Comparison of ENCODE assay signal across 8 cellular contexts in the genomic region with DNA sequence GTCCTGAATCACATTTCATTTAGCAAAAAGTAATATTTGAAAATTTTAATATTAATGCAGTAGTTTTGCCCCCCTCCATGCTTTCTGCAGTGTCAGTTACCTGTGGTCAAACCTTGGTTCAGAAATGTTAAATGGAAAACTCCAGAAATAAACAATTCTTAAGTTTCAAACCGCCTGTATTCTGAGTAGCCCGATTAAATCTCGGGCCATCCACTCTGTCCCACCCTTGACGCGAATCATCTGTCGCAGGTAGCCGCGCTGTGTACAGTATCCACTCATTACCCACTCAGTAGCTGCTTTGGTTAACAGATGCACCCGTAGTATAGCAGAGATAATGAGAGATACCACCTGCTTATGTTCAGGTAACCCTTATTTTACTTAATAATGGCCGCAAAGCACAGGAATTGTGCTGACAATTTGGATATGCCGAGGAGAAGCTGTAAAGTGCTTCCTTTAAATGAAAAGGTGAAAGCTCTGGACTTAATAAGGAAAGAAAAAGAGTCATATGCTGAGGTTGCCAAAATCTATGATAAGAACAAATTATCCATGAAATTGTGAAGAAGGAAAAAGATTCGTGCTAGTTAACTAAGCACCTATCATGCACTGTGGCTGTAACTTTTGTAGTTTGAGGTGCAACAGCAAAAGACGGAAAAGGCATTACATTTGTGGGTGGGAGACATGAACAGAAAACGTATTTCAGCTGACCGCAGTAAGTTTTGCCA. TPM values are rescaled to one million over a fixed set of nuclear protein-coding genes. Genes with fewer than 3 reads are reported as not detected.
DNase-seq lines count a peak whose midpoint lies in the region; ATAC-seq and TF ChIP-seq lines count a peak whose summit lies in the region.

No MANE protein-coding gene starts in this region.

- H3K36me3 ChIP-seq in left ventricle myocardium inferior (no peaks in the 10 kb centered on the region), adipocyte (ENCODE audit: control insufficient read depth, insufficient read depth, low read length, severe bottlenecking) (no peaks in the 10 kb centered on the region), lung (ENCODE audit: control insufficient read depth in 2 of 2, insufficient read depth in 2 of 2, low read length in 2 of 2) (peaks cover 0 to 2% of the 10 kb centered on the region in 2 donors), aorta (ENCODE audit: control insufficient read depth in 1 of 2, insufficient read depth in 2 of 2, low read length in 1 of 2) (no peaks in the 10 kb centered on the region)

- TF ChIP-seq CTCF in left ventricle myocardium inferior (IDR thresholded peaks at IDR 0.05; ENCODE audit: borderline replicate concordance) (no peak), lung (IDR thresholded peaks at IDR 0.05; ENCODE audit: control extremely low read depth, extremely low read depth) (no peak)

- H3K27me3 ChIP-seq in left ventricle myocardium inferior (ENCODE audit: low read depth) (peaks cover 11% of the 10 kb centered on the region), adipocyte (replicated peaks; ENCODE audit: control insufficient read depth, insufficient read depth, low read length) (no peaks in the 10 kb centered on the region), lung (ENCODE audit: control insufficient read depth, insufficient read depth) (no peaks in the 10 kb centered on the region), aorta (ENCODE audit: control insufficient read depth in 1 of 2, insufficient read depth in 2 of 2, low read length in 1 of 2) (no peaks in the 10 kb centered on the region)

- H3K27ac ChIP-seq in left ventricle myocardium inferior (replicated peaks) (peak overlapping the region; percentile 99), lung (ENCODE audit: low read depth in 1 of 2, low read length in 1 of 2) (peak overlapping the region; percentile 76 to 88), aorta (ENCODE audit: low read depth in 1 of 2, low read length in 2 of 2) (no peak overlapping the region)

- intact Hi-C loops in left ventricle myocardium inferior (cut with micrococcal nuclease) (no loop called here), left ventricle myocardium superior (cut with micrococcal nuclease) (no loop called here), aorta (cut with DNase I) (no loop called here)

- H3K9ac ChIP-seq in adipocyte (ENCODE audit: low read length): peak overlapping the region; percentile 95

- H3K9me3 ChIP-seq in left ventricle myocardium inferior (replicated peaks) (no peaks in the 10 kb centered on the region), adipocyte (ENCODE audit: control insufficient read depth, low read length) (no peaks in the 10 kb centered on the region), lung (ENCODE audit: control insufficient read depth in 2 of 2, insufficient read depth in 1 of 2, low read length in 1 of 2) (no peaks in the 10 kb centered on the region), aorta (ENCODE audit: control insufficient read depth, low read length) (no peaks in the 10 kb centered on the region)

- H3K4me1 ChIP-seq in left ventricle myocardium inferior (peaks cover 32% of the 10 kb centered on the region), adipocyte (ENCODE audit: control insufficient read depth, insufficient read depth, low read length) (peaks cover 27% of the 10 kb centered on the region), lung (ENCODE audit: control insufficient read depth in 2 of 2, insufficient read depth in 2 of 2, low read length in 2 of 2) (peaks cover 5 to 12% of the 10 kb centered on the region in 2 donors), aorta (ENCODE audit: control insufficient read depth in 1 of 2, insufficient read depth in 2 of 2, low read length in 2 of 2) (peaks cover 0 to 6% of the 10 kb centered on the region in 2 donors)

- ATAC-seq in left ventricle myocardium superior (no peak), lung (ENCODE audit: insufficient read depth, low FRiP score) (no peak), aorta (ENCODE audit: low FRiP score) (no peak), HG03378 (IDR thresholded peaks at IDR 0.05; ENCODE audit: unreplicated experiment) (no peak), HG02884 (IDR thresholded peaks at IDR 0.05; ENCODE audit: unreplicated experiment) (no peak)

- DNase-seq in left ventricle myocardium inferior (no peak), left ventricle myocardium superior (no peak), adipocyte (ENCODE audit: low read depth) (no peak), lung (ENCODE audit: low spot score) (no peak), aorta (no peak), hippocampal formation (lab: John Stamatoyannopoulos, UW) (no peak)

- H3K4me3 ChIP-seq in left ventricle myocardium inferior (peak overlapping the region; percentile 97), adipocyte (ENCODE audit: low read length) (peak overlapping the region; percentile 89), lung (no peak overlapping the region), aorta (ENCODE audit: low read length in 2 of 2) (peak overlapping the region; percentile 1 to 44)

- WGBS in lung, 2 donors: 39% methylated on average over 15 of the region's 15 CpGs
- 34 to 35% methylated on average over 15 of the region's 15 CpGs for WGBS in aorta, 2 donors

RNA-seq across cellular contexts. Expression of a gene that starts 0.9 kb away (rescaled TPM):
- 5.6 TPM for total RNA-seq in left ventricle myocardium inferior
- 5.3 TPM for total RNA-seq in left ventricle myocardium superior
- total RNA-seq in lung: 10 to 100 TPM in 1 of 2 donors, 1 to 10 TPM in 1; 9.5 to 16.0 TPM
- polyA plus RNA-seq in lung: 1 to 10 TPM; 3.8 to 5.7 TPM
- 10 to 100 TPM in 1 of 2 donors, 1 to 10 TPM in 1; 7.5 to 11.9 TPM for total RNA-seq in aorta
- 1 to 10 TPM; 2.4 to 4.8 TPM for polyA plus RNA-seq in aorta

Comparison
In these comparisons a context has a peak if more than half of its experiments do, and no peak if none do; other contexts are left out.
1. H3K27ac ChIP-seq: peak in left ventricle myocardium inferior (single experiment) and lung (2 of 2); none in aorta (0 of 2).